Comparison of ENCODE assay signal across 1 cellular context in the genomic region with DNA sequence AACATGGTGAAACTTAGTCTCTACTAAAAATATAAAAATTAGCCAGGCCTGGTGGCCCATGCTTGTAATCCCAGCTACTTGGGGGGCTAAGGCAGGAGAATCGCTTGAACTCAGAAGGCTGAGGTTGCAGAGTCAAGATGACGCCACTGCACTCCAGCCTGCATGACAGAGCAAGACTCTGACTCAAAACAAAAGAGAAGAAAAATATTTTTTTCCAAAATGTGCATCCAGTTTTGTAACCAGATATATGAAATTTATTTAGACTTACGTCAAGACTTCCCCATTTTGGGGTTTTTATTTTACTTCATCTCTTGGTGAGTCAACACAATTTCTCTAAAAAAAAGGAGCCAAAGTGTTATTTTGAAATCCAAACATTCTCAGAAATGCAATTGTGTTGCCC.
TF ChIP-seq lines count a peak whose summit lies in the region.

No MANE protein-coding gene starts in this region.

TF ChIP-seq in GM23338, 12 proteins besides CTCF, POLR2A, EP300 and RAD21 (continued from another document):
- no peak for TF ChIP-seq ZNF462 (CRISPR knock-in tag; IDR thresholded peaks at IDR 0.05)
